ENCODE assay signal across 2 cellular contexts in the genomic region with DNA sequence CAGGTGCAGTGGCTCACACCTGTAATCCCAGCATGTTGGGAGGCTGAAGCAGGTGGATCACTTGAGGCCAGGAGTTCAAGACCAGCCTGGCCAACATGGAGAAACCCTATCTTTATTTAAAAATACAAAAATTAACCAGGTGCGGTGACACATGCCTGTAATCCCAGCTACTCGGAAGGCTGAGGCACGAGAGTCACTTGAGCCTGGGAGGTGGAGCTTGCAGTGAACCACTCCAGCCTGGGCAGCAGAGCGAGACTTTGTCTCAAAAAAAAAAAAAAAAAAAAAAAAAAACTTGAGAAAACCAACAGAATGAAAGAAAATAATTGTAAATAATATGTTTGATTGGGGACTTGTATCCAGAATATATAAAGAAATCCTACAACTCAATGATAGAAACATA. TPM values are rescaled to one million over a fixed set of nuclear protein-coding genes. Genes with fewer than 3 reads are reported as not detected.
"Had no signal": no experiment of that assay in that cellular context is flagged by ENCODE, and none has a peak within 500 bp of the region (broad histone marks: within the 10 kb centered on the region; RNA-seq: fewer than 3 reads in every experiment).

No MANE protein-coding gene starts in this region.

RNA-seq across cellular contexts. Expression of a gene that starts 57.6 kb away (rescaled TPM):
- total RNA-seq: GM23248, HepG2 had no signal
